ENCODE assay signal across 33 cellular contexts in genomic region chr12:1325666-1326065, GRCh38.
A peak's percentile ranks its signal among the peaks of the same experiment; 100 is the strongest.
DNase-seq lines count a peak whose midpoint lies in the region; ATAC-seq, FAIRE-seq and TF ChIP-seq lines count a peak whose summit lies in the region.
"Had no signal": no experiment of that assay in that cellular context is flagged by ENCODE, and none has a peak within 500 bp of the region (broad histone marks: within the 10 kb centered on the region; RNA-seq: fewer than 3 reads in every experiment).

No MANE protein-coding gene starts in this region.

- no peaks in the 10 kb centered on the region for H3K9me3 Mint-ChIP-seq in activated T-cell treated with anti-CD3 and anti-CD28 coated beads, Interleukin-2, amount 50 U/mL, for 24 hours
- H3K9me3 Mint-ChIP-seq: activated T-helper 2 cell treated with anti-CD3 and anti-CD28 coated beads, Interferon-gamma antibody, Interleukin-2, Interleukin-4, amounts not matched to agents 10 μg/mL and 5 μg/mL and 100 μg/mL, durations not matched to agents 14 hours and 24 hours and 36 hours; CD4-positive, alpha-beta T cell; memory B cell; neural crest cell; stimulated activated naive B cell treated with anti-CD40 and anti-IgM and Interleukin-4, amounts not matched to agents 10 μg/mL and 1 μg/mL and 100 μg/mL, for 72 hours; T-helper 2 cell treated with Interferon-gamma antibody and Interleukin-4, amounts not matched to agents 5 μg/mL and 100 μg/mL, for 36 hours had no signal

- POLR2A ChIA-PET in GM12878 (lab: Charles Lee), result no interaction called here

- no peaks in the 10 kb centered on the region for H3K36me3 ChIP-seq in GM06990 (ENCODE audit: control insufficient read depth, insufficient read depth, low read length)
- no peaks in the 10 kb centered on the region for H3K36me3 ChIP-seq in GM12878 (ENCODE audit: control insufficient read depth in 2 of 2, insufficient read depth in 2 of 2, low read length in 1 of 2)
- H3K36me3 ChIP-seq: cardiac muscle cell, ovary had no signal

- H3K79me2 ChIP-seq in GM12878 (ENCODE audit: control insufficient read depth, insufficient read depth, low read length), result no peaks in the 10 kb centered on the region

- TF ChIP-seq CTCF in GM06990 (IDR thresholded peaks at IDR 0.05; ENCODE audit: insufficient read depth, low read length, poor library complexity, severe bottlenecking) (no peak), GM12878 (IDR thresholded peaks at IDR 0.05 in 2 of 3, conservative IDR thresholded peaks at IDR 0.05 in 1 of 3; ENCODE audit: control insufficient read depth in 2 of 3, extremely low read depth in 1 of 3, insufficient read depth in 1 of 3, low read depth in 3 of 3, low read length in 3 of 3) (no peak)

- H2AFZ ChIP-seq in GM12878 (ENCODE audit: control insufficient read depth, low read depth, low read length), result no peak overlapping the region
- H2AFZ ChIP-seq: GM23248 had no signal

- H3K27ac ChIP-seq in GM12878 (ENCODE audit: control insufficient read depth, insufficient read depth), result no peak overlapping the region
- H3K27ac ChIP-seq: cardiac muscle cell, epithelial cell of prostate, GM23248, ovary had no signal

- TF ChIP-seq EP300 in GM12878 (IDR thresholded peaks at IDR 0.05; ENCODE audit: borderline replicate concordance in 1 of 2, control insufficient read depth in 1 of 2, low read depth in 2 of 2, low read length in 2 of 2), result no peak

- H3K27ac Mint-ChIP-seq in activated T-cell treated with anti-CD3 and anti-CD28 coated beads, Interleukin-2, amount 50 U/mL, for 24 hours, result peak overlapping the region; percentile 41
- H3K27ac Mint-ChIP-seq: activated naive CD8-positive, alpha-beta T cell; activated T-helper 2 cell treated with anti-CD3 and anti-CD28 coated beads, Interferon-gamma antibody, Interleukin-2, Interleukin-4, amounts not matched to agents 10 μg/mL and 5 μg/mL and 100 μg/mL, durations not matched to agents 14 hours and 24 hours and 36 hours; CD4-positive, alpha-beta T cell; memory B cell; stimulated activated naive B cell treated with anti-CD40 and anti-IgM and Interleukin-4, amounts not matched to agents 10 μg/mL and 1 μg/mL and 100 μg/mL, for 72 hours; T-helper 2 cell treated with Interferon-gamma antibody and Interleukin-4, amounts not matched to agents 5 μg/mL and 100 μg/mL, for 36 hours had no signal

- H3K36me3 Mint-ChIP-seq in activated T-cell treated with anti-CD3 and anti-CD28 coated beads, Interleukin-2, amount 50 U/mL, for 24 hours (ENCODE audit: low read depth), result peaks cover 4% of the 10 kb centered on the region

- SMC1A ChIA-PET in GM12878 (lab: Charles Lee; ENCODE audit: uncharacterized antibody, unreplicated experiment), result no interaction called here

- intact Hi-C loops in GM12878 (cut with micrococcal nuclease; ENCODE audit: unreplicated experiment), result no loop called here

- FAIRE-seq in GM12878 (lab: Jason Lieb, UNC) (peak; percentile 7), HTR-8/SVneo (lab: Jason Lieb, UNC) (no peak)
- FAIRE-seq: GM12892, RCC 7860 had no signal

- peak; percentile 82 for ATAC-seq in GM12878
- peak; percentile 57 for ATAC-seq in stimulated activated naive CD8-positive, alpha-beta T cell treated with anti-CD3 and anti-CD28 coated beads, Interleukin-15, Interleukin-2, amounts not matched to agents 100 U/mL and 50 U/mL, for 24 hours
- ATAC-seq: left lobe of liver had no signal

- H4K20me1 ChIP-seq in GM12878 (ENCODE audit: control insufficient read depth, insufficient read depth), result no peaks in the 10 kb centered on the region

- in situ Hi-C loops in GM12878 (cut with MboI), result no loop called here

- no peaks in the 10 kb centered on the region for H3K27me3 Mint-ChIP-seq in activated T-cell treated with anti-CD3 and anti-CD28 coated beads, Interleukin-2, amount 50 U/mL, for 24 hours
- H3K27me3 Mint-ChIP-seq: activated naive CD8-positive, alpha-beta T cell; CD4-positive, alpha-beta T cell; memory B cell; stimulated activated naive B cell treated with anti-CD40 and anti-IgM and Interleukin-4, amounts not matched to agents 10 μg/mL and 1 μg/mL and 100 μg/mL, for 72 hours had no signal

- peaks cover 4% of the 10 kb centered on the region; the same call in 1 of the 2 replicates for H3K4me1 ChIP-seq in GM12878 (ENCODE audit: control insufficient read depth, insufficient read depth, low read length)

- H3K27me3 ChIP-seq in GM06990 (replicated peaks; ENCODE audit: control insufficient read depth, insufficient read depth, low read length) (no peaks in the 10 kb centered on the region), GM12878 (replicated peaks in 1 of 2; ENCODE audit: control insufficient read depth in 2 of 2, insufficient read depth in 2 of 2, low read length in 1 of 2) (no peaks in the 10 kb centered on the region)
- H3K27me3 ChIP-seq: cardiac muscle cell, ovary had no signal

- no peak for TF ChIP-seq RAD21 in GM12878 (IDR thresholded peaks at IDR 0.05; ENCODE audit: insufficient read depth, low read depth, low read length)

- no peak overlapping the region for H3K4me3 ChIP-seq in GM06990 (replicated peaks; ENCODE audit: low read depth, low read length)
- H3K4me3 ChIP-seq in GM12878, result no peak overlapping the region
- H3K4me3 ChIP-seq: cardiac muscle cell, GM23248, ovary had no signal

- TF ChIP-seq POLR2A in GM12878 (IDR thresholded peaks at IDR 0.05; ENCODE audit: low read depth, low read length), result no peak

- RAD21 ChIA-PET in GM12878 (lab: Charles Lee; ENCODE audit: unreplicated experiment), result no interaction called here

- CTCF ChIA-PET in GM12878 (lab: Yijun Ruan, JAX), result interaction anchor here (0.6 kb wide), 1 partner anchor 91 kb away, joined by 3 read pairs; no protein-coding TSS in a partner anchor

- no peaks in the 10 kb centered on the region for H3K9me3 ChIP-seq in GM12878 (replicated peaks; ENCODE audit: control insufficient read depth, insufficient read depth, low read length)
- H3K9me3 ChIP-seq: ovary had no signal

- no peak overlapping the region for H3K9ac ChIP-seq in GM12878 (ENCODE audit: control insufficient read depth, insufficient read depth, low read length)
- H3K9ac ChIP-seq: GM23248 had no signal

- WGBS in GM12878 (ENCODE audit: insufficient coverage, insufficient replicate concordance, low lambda C conversion rate, missing lambda C conversion rate), result 0% methylated on average over 1 of the region's 1 CpG

- H3K4me3 Mint-ChIP-seq in activated T-cell treated with anti-CD3 and anti-CD28 coated beads, Interleukin-2, amount 50 U/mL, for 24 hours, result no peak overlapping the region
- H3K4me3 Mint-ChIP-seq: activated naive CD8-positive, alpha-beta T cell; CD4-positive, alpha-beta T cell; memory B cell; neural crest cell; stimulated activated naive B cell treated with anti-CD40 and anti-IgM and Interleukin-4, amounts not matched to agents 10 μg/mL and 1 μg/mL and 100 μg/mL, for 72 hours; T-helper 2 cell treated with Interferon-gamma antibody and Interleukin-4, amounts not matched to agents 5 μg/mL and 100 μg/mL, for 36 hours had no signal

- no peak for DNase-seq in activated T-cell treated with anti-CD3 and anti-CD28 coated beads, Interleukin-2, amount 50 U/mL, for 24 hours
- DNase-seq in activated T-cell treated with anti-CD3 and anti-CD28 coated beads for 4 hours (no peak), GM06990 (ENCODE audit: extremely low read depth, insufficient read length) (peak; percentile 20), GM12878 (ENCODE audit: low read depth, low spot score) (no peak), HTR-8/SVneo (ENCODE audit: insufficient read length, low spot score) (no peak), activated gamma-delta T cell treated with Interleukin-2 at 50 U/mL for 16 hours (no peak), GM19238 (ENCODE audit: insufficient read length, low spot score) (no peak)
- DNase-seq in stimulated activated naive CD8-positive, alpha-beta T cell treated with anti-CD3 and anti-CD28 coated beads, Interleukin-15, Interleukin-2, amounts not matched to agents 100 U/mL and 50 U/mL, for 24 hours, result no peak
- DNase-seq: activated CD4-positive, alpha-beta T cell treated with anti-CD3 and anti-CD28 coated beads for 4 hours; aorta; CD4-positive, alpha-beta T cell; effector CD8-positive, alpha-beta T cell; EL; GM23248; hypothalamus; IMR-90; NCI-H146; NCI-H345; NCI-H69; ovary; SIG-M5; stimulated activated CD4-positive, alpha-beta T cell treated with anti-CD3 and anti-CD28 coated beads, Interleukin-15, amount 100 ng/mL, for 24 hours; stimulated activated naive B cell treated with anti-CD40 and anti-IgM and Interleukin-4, amounts not matched to agents 10 μg/mL and 1 μg/mL and 100 μg/mL, for 72 hours had no signal

- no peak overlapping the region for H3K4me2 ChIP-seq in GM12878 (ENCODE audit: control insufficient read depth, insufficient read depth)

- no TSS peak for BruUV-seq in GM12878 (replicated peaks; lab: Mats Ljungman, UMichigan)

- peaks cover 23% of the 10 kb centered on the region for H3K4me1 Mint-ChIP-seq in activated T-cell treated with anti-CD3 and anti-CD28 coated beads, Interleukin-2, amount 50 U/mL, for 24 hours (ENCODE audit: low read depth)
- H3K4me1 Mint-ChIP-seq: neural crest cell had no signal

TF ChIP-seq in GM12878, 131 proteins besides CTCF, POLR2A, EP300 and RAD21 (continues in another document):
- no peak for TF ChIP-seq TAF1 (IDR thresholded peaks at IDR 0.05; ENCODE audit: borderline replicate concordance, low read depth, low read length)
- no peak for TF ChIP-seq ZBTB11 (CRISPR knock-in tag; IDR thresholded peaks at IDR 0.05)
